Comparison of ENCODE assay signal across 1 cellular context in genomic region chr12:80778005-80778541, GRCh38.
TF ChIP-seq lines count a peak whose summit lies in the region.

No MANE protein-coding gene starts in this region.

TF ChIP-seq in HepG2, 621 proteins besides CTCF, POLR2A, EP300 and RAD21 (continued from another document and continues in another):
- 0 out of 2 replicates have a peak, but pooled peaks have one; percentile 17 for TF ChIP-seq TFE3 (CRISPR knock-in tag; IDR thresholded peaks at IDR 0.05)
- 0 out of 2 replicates have a peak, but pooled peaks have one; percentile 17 for TF ChIP-seq NR2C2 (CRISPR knock-in tag; IDR thresholded peaks at IDR 0.05; ENCODE audit: borderline replicate concordance)
- TF ChIP-seq ELF4 (CRISPR knock-in tag; IDR thresholded peaks at IDR 0.05; ENCODE audit: borderline replicate concordance) = no peak
- peak; percentile 7; the same call in 1 of the 2 replicates for TF ChIP-seq HNF4G (IDR thresholded peaks at IDR 0.05; ENCODE audit: borderline replicate concordance, low read depth, low read length)
- no peak for TF ChIP-seq HNF4G (CRISPR knock-in tag; IDR thresholded peaks at IDR 0.05; ENCODE audit: borderline replicate concordance, low read depth)
- TF ChIP-seq GMEB1 (CRISPR knock-in tag; IDR thresholded peaks at IDR 0.05; ENCODE audit: borderline replicate concordance) = no peak
- 0 out of 2 replicates have a peak, but pooled peaks have one; percentile 58 for TF ChIP-seq ZNF670 (CRISPR knock-in tag; IDR thresholded peaks at IDR 0.05; ENCODE audit: borderline replicate concordance)
- no peak for TF ChIP-seq ZNF740 (CRISPR knock-in tag; IDR thresholded peaks at IDR 0.05)
- TF ChIP-seq ZNF703 (CRISPR knock-in tag; IDR thresholded peaks at IDR 0.05; ENCODE audit: borderline replicate concordance) = no peak
- TF ChIP-seq SETDB1 (CRISPR knock-in tag; IDR thresholded peaks at IDR 0.05; ENCODE audit: borderline replicate concordance) = no peak
- no peak for TF ChIP-seq ZNF781 (CRISPR knock-in tag; IDR thresholded peaks at IDR 0.05; ENCODE audit: borderline replicate concordance, not compliant biosample characterization)
- no peak; the same call in 2 of the 3 replicates for TF ChIP-seq MXI1 (IDR thresholded peaks at IDR 0.05; ENCODE audit: borderline replicate concordance, low read depth, low read length)
- no peak for TF ChIP-seq ZNF768 (CRISPR knock-in tag; IDR thresholded peaks at IDR 0.05)
- TF ChIP-seq GABPA (IDR thresholded peaks at IDR 0.05; ENCODE audit: low read depth, low read length) = no peak
- 0 out of 2 replicates have a peak, but pooled peaks have one; percentile 31 for TF ChIP-seq GABPA (CRISPR knock-in tag; IDR thresholded peaks at IDR 0.05; ENCODE audit: low read depth)
- 0 out of 2 replicates have a peak, but pooled peaks have one; percentile 35 for TF ChIP-seq ZNF335 (CRISPR knock-in tag; IDR thresholded peaks at IDR 0.05)
- no peak for TF ChIP-seq RFX1 (IDR thresholded peaks at IDR 0.05)
- peak; percentile 94 for TF ChIP-seq ZNF614 (CRISPR knock-in tag; IDR thresholded peaks at IDR 0.05; ENCODE audit: borderline replicate concordance)
- TF ChIP-seq ZNF878 (CRISPR knock-in tag; IDR thresholded peaks at IDR 0.05) = peak; percentile 82; the same call in 1 of the 2 replicates
- peak; percentile 32; the same call in 1 of the 2 replicates for TF ChIP-seq TFDP1 (CRISPR knock-in tag; IDR thresholded peaks at IDR 0.05; ENCODE audit: borderline replicate concordance)
- no peak; a peak in 1 of 4 replicates for TF ChIP-seq HMGXB4 (CRISPR knock-in tag; IDR thresholded peaks at IDR 0.05; ENCODE audit: borderline replicate concordance in 1 of 2, low read depth in 1 of 2)
- no peak for TF ChIP-seq ZNF34 (CRISPR knock-in tag; IDR thresholded peaks at IDR 0.05; ENCODE audit: borderline replicate concordance)
- no peak for TF ChIP-seq ZNF430 (CRISPR knock-in tag; IDR thresholded peaks at IDR 0.05)
- peak; percentile 71 for TF ChIP-seq NCOA2 (CRISPR knock-in tag; IDR thresholded peaks at IDR 0.05)
- 0 out of 2 replicates have a peak, but pooled peaks have one; percentile 34 for TF ChIP-seq RNF2 (conservative IDR thresholded peaks at IDR 0.05; ENCODE audit: low read depth)
- TF ChIP-seq MAFG (CRISPR knock-in tag; IDR thresholded peaks at IDR 0.05) = peak; percentile 90
- peak; percentile 67 for TF ChIP-seq SALL1 (CRISPR knock-in tag; IDR thresholded peaks at IDR 0.05)
- TF ChIP-seq ZNF644 (CRISPR knock-in tag; IDR thresholded peaks at IDR 0.05; ENCODE audit: low read depth) = peak; percentile 47
- TF ChIP-seq ZIK1 (CRISPR knock-in tag; IDR thresholded peaks at IDR 0.05; ENCODE audit: borderline replicate concordance, low read depth) = no peak
- TF ChIP-seq MXD4 (CRISPR knock-in tag; IDR thresholded peaks at IDR 0.05) = peak; percentile 64; the same call in 1 of the 2 replicates
- TF ChIP-seq HHEX (CRISPR knock-in tag; IDR thresholded peaks at IDR 0.05) = no peak
- no peak for TF ChIP-seq ZSCAN9 (CRISPR knock-in tag; IDR thresholded peaks at IDR 0.05; ENCODE audit: borderline replicate concordance)
- TF ChIP-seq KMT2A (CRISPR knock-in tag; IDR thresholded peaks at IDR 0.05) = 0 out of 2 replicates have a peak, but pooled peaks have one; percentile 26
- TF ChIP-seq ZNF704 (CRISPR knock-in tag; IDR thresholded peaks at IDR 0.05; ENCODE audit: borderline replicate concordance) = no peak
- no peak for TF ChIP-seq KDM3A (CRISPR knock-in tag; IDR thresholded peaks at IDR 0.05; ENCODE audit: low read depth)
- peak; percentile 73 for TF ChIP-seq PAXIP1 (CRISPR knock-in tag; conservative IDR thresholded peaks at IDR 0.05)
- TF ChIP-seq ZNF782 (CRISPR knock-in tag; IDR thresholded peaks at IDR 0.05; ENCODE audit: borderline replicate concordance) = no peak
- TF ChIP-seq ZNF142 (CRISPR knock-in tag; IDR thresholded peaks at IDR 0.05) = no peak
- no peak for TF ChIP-seq ASH2L (IDR thresholded peaks at IDR 0.05; ENCODE audit: insufficient read length, low read depth, low read length)
- peak; percentile 36; the same call in 1 of the 2 replicates for TF ChIP-seq ZNF317 (CRISPR knock-in tag; IDR thresholded peaks at IDR 0.05)
- TF ChIP-seq FOXM1 (CRISPR knock-in tag; IDR thresholded peaks at IDR 0.05) = no peak
- no peak for TF ChIP-seq RFXANK (CRISPR knock-in tag; IDR thresholded peaks at IDR 0.05)
- TF ChIP-seq ARHGAP35 (CRISPR knock-in tag; IDR thresholded peaks at IDR 0.05; ENCODE audit: borderline replicate concordance) = no peak
- no peak for TF ChIP-seq BHLHE40 (IDR thresholded peaks at IDR 0.05; ENCODE audit: low read length)
- TF ChIP-seq SMAD3 (CRISPR knock-in tag; IDR thresholded peaks at IDR 0.05) = peak; percentile 81; the same call in 1 of the 2 replicates
- TF ChIP-seq ATAD3A (CRISPR knock-in tag; IDR thresholded peaks at IDR 0.05) = no peak
- 0 out of 2 replicates have a peak, but pooled peaks have one; percentile 18 for TF ChIP-seq ATF2 (CRISPR knock-in tag; IDR thresholded peaks at IDR 0.05)
